10 cellular contexts compared by ENCODE assay signal in the genomic region with DNA sequence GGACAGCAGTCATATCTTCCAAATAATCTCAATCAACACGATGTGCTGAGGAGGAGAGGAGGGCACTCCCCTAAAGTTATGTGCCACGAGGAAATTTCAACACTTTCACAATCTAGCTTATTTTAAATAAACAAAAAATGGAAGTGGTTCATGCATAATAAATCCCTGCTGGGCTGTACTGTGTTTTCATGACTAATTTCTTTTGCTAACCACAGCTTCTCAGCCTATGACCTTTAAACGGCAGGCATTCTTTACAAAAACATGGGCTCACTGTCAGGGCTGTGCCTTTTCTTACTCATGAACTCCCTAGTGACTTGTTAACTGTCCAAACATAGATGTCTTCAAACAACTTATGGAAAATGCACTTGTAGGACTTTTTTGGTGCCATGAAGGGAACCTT.
A peak's percentile ranks its signal among the peaks of the same experiment; 100 is the strongest.
DNase-seq lines count a peak whose midpoint lies in the region; ATAC-seq and TF ChIP-seq lines count a peak whose summit lies in the region.
"Had no signal": no experiment of that assay in that cellular context is flagged by ENCODE, and none has a peak within 500 bp of the region (broad histone marks: within the 10 kb centered on the region; RNA-seq: fewer than 3 reads in every experiment).

No MANE protein-coding gene starts in this region.

- TF ChIP-seq RAD21 in HCT116 (IDR thresholded peaks at IDR 0.05; ENCODE audit: low read depth): no peak

- no peaks in the 10 kb centered on the region for H3K36me3 ChIP-seq in HCT116 (ENCODE audit: control insufficient read depth in 1 of 2, insufficient read depth in 2 of 2, low read length in 2 of 2)

- TF ChIP-seq CTCF in HCT116 (IDR thresholded peaks at IDR 0.05 in 2 of 3, conservative IDR thresholded peaks at IDR 0.05 in 1 of 3; ENCODE audit: borderline replicate concordance in 1 of 3, insufficient read depth in 1 of 3, low read depth in 2 of 3, low read length in 2 of 3) (no peak), fibroblast of mammary gland (conservative IDR thresholded peaks at IDR 0.05; ENCODE audit: control insufficient read depth, insufficient read depth, low read depth, low read length) (no peak)

- no peak for TF ChIP-seq POLR2A in HCT116 (IDR thresholded peaks at IDR 0.05; ENCODE audit: borderline replicate concordance, extremely low read depth, insufficient read depth, insufficient read length)

- H3K9ac ChIP-seq in HCT116 (ENCODE audit: low read length): no peak overlapping the region

- RAD21 ChIA-PET in HCT116 (lab: Charles Lee; ENCODE audit: low non-redundant PET in 1 of 2, low total read pairs in 2 of 2, uncharacterized antibody in 2 of 2, unreplicated experiment in 2 of 2): no interaction called here

- no peaks in the 10 kb centered on the region for H3K9me2 ChIP-seq in HCT116 (ENCODE audit: insufficient read depth)

- BruUV-seq in HCT116 (replicated peaks; lab: Mats Ljungman, UMichigan): no TSS peak

- H3K27me3 ChIP-seq in HCT116 (ENCODE audit: insufficient read depth, low read length): no peaks in the 10 kb centered on the region

- no peaks in the 10 kb centered on the region for H4K20me1 ChIP-seq in HCT116 (ENCODE audit: insufficient read depth)

- ATAC-seq in HCT116 (peak; percentile 94), HG03457 (IDR thresholded peaks at IDR 0.05; ENCODE audit: unreplicated experiment) (no peak)

- peak overlapping the region; percentile 75 for H2AFZ ChIP-seq in HCT116 (ENCODE audit: low read depth, low read length, poor library complexity, severe bottlenecking)

- intact Hi-C loops in HCT116 (cut with micrococcal nuclease): no loop called here

- no peak overlapping the region for H3K27ac ChIP-seq in HCT116 (ENCODE audit: low read depth, low read length)

- POLR2A ChIA-PET in HCT116 (lab: Charles Lee): no interaction called here

- no peaks in the 10 kb centered on the region for H3K9me3 ChIP-seq in HCT116 (ENCODE audit: control insufficient read depth in 1 of 2, insufficient read depth in 1 of 2, low read depth in 1 of 2, low read length in 2 of 2)

- H3K4me3 ChIP-seq in HCT116 (replicated peaks in 1 of 2; ENCODE audit: low read depth in 1 of 2, low read length in 2 of 2) (peak overlapping the region in 1 of 2 experiments; percentile 10; a peak in 1 of 4 replicates), fibroblast of mammary gland (ENCODE audit: control insufficient read depth, low read depth, low read length) (no peak overlapping the region)

- H3K4me2 ChIP-seq in HCT116 (ENCODE audit: low read length): peak overlapping the region; percentile 56

- peak; percentile 29 for DNase-seq in HCT116 (ENCODE audit: low read depth, low spot score)
- peak; percentile 95 for DNase-seq in RPMI7951 (ENCODE audit: low read depth)
- peak; percentile 98 for DNase-seq in fibroblast of mammary gland (ENCODE audit: low read depth)
- peak; percentile 90 for DNase-seq in smooth muscle cell of the brain vasculature (ENCODE audit: low read depth, low spot score)
- DNase-seq in NCI-H2227 treated with DMSO at 0.1 percent for 48 hours (lab: John Stamatoyannopoulos, UW): no peak
- DNase-seq in GM19238 (ENCODE audit: insufficient read length, low spot score): no peak
- DNase-seq: activated CD4-positive, alpha-beta T cell treated with anti-CD3 and anti-CD28 coated beads, Interleukin-2, amount 50 U/mL, for 1 hour; naive B cell; NCI-H2081 had no signal

- H3K4me1 ChIP-seq in HCT116 (ENCODE audit: control insufficient read depth in 1 of 2, insufficient read depth in 2 of 2, low read length in 2 of 2): peaks cover 17 to 20% of the 10 kb centered on the region in 2 experiments; a peak in 3 of 4 replicates

- no peaks in the 10 kb centered on the region for H3K79me2 ChIP-seq in HCT116 (ENCODE audit: insufficient read depth, low read length)

- CTCF ChIA-PET in HCT116 (lab: Charles Lee): no interaction called here

TF ChIP-seq in HCT116, 20 proteins besides CTCF, POLR2A, EP300 and RAD21:
- TF ChIP-seq SIN3A (IDR thresholded peaks at IDR 0.05; ENCODE audit: low read depth): no peak
- no peak for TF ChIP-seq CEBPB (IDR thresholded peaks at IDR 0.05; ENCODE audit: low read depth)
- no peak for TF ChIP-seq EGR1 (IDR thresholded peaks at IDR 0.05; ENCODE audit: low read depth)
- peak; percentile 19; the same call in 1 of the 2 replicates for TF ChIP-seq JUND (IDR thresholded peaks at IDR 0.05)
- TF ChIP-seq CBX3 (IDR thresholded peaks at IDR 0.05; ENCODE audit: low read depth): no peak
- no peak for TF ChIP-seq ELF1 (IDR thresholded peaks at IDR 0.05; ENCODE audit: borderline replicate concordance, low read depth)
- 0 out of 2 replicates have a peak, but pooled peaks have one; percentile 12 for TF ChIP-seq FOSL1 (IDR thresholded peaks at IDR 0.05; ENCODE audit: low read depth)
- TF ChIP-seq, protein P1, sequence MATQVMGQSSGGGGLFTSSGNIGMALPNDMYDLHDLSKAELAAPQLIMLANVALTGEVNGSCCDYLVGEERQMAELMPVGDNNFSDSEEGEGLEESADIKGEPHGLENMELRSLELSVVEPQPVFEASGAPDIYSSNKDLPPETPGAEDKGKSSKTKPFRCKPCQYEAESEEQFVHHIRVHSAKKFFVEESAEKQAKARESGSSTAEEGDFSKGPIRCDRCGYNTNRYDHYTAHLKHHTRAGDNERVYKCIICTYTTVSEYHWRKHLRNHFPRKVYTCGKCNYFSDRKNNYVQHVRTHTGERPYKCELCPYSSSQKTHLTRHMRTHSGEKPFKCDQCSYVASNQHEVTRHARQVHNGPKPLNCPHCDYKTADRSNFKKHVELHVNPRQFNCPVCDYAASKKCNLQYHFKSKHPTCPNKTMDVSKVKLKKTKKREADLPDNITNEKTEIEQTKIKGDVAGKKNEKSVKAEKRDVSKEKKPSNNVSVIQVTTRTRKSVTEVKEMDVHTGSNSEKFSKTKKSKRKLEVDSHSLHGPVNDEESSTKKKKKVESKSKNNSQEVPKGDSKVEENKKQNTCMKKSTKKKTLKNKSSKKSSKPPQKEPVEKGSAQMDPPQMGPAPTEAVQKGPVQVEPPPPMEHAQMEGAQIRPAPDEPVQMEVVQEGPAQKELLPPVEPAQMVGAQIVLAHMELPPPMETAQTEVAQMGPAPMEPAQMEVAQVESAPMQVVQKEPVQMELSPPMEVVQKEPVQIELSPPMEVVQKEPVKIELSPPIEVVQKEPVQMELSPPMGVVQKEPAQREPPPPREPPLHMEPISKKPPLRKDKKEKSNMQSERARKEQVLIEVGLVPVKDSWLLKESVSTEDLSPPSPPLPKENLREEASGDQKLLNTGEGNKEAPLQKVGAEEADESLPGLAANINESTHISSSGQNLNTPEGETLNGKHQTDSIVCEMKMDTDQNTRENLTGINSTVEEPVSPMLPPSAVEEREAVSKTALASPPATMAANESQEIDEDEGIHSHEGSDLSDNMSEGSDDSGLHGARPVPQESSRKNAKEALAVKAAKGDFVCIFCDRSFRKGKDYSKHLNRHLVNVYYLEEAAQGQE (IDR thresholded peaks at IDR 0.05; ENCODE audit: low read depth): no peak
- TF ChIP-seq SP1 (IDR thresholded peaks at IDR 0.05; ENCODE audit: low read depth): 0 out of 2 replicates have a peak, but pooled peaks have one; percentile 33
- TF ChIP-seq, protein P2, sequence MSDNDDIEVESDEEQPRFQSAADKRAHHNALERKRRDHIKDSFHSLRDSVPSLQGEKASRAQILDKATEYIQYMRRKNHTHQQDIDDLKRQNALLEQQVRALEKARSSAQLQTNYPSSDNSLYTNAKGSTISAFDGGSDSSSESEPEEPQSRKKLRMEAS (IDR thresholded peaks at IDR 0.05): no peak
- no peak for TF ChIP-seq EZH2 (IDR thresholded peaks at IDR 0.05)
TF ChIP-seq in HCT116: peak in this region for 3.

Comparison
In these comparisons a context has a peak if more than half of its experiments do, and no peak if none do; other contexts are left out.
1. DNase-seq: peak in HCT116 (single experiment), RPMI7951 (single experiment), fibroblast of mammary gland (single experiment) and smooth muscle cell of the brain vasculature (single experiment); none in NCI-H2227 treated with DMSO at 0.1 percent for 48 hours (single experiment) and GM19238 (single experiment).